1 cellular context compared by ENCODE assay signal in genomic region chr12:45254254-45254653, GRCh38.
TF ChIP-seq lines count a peak whose summit lies in the region.

No MANE protein-coding gene starts in this region.

TF ChIP-seq in WTC11, 78 proteins besides CTCF, POLR2A, EP300 and RAD21 (continued from another document):
- TF ChIP-seq, protein P1, sequence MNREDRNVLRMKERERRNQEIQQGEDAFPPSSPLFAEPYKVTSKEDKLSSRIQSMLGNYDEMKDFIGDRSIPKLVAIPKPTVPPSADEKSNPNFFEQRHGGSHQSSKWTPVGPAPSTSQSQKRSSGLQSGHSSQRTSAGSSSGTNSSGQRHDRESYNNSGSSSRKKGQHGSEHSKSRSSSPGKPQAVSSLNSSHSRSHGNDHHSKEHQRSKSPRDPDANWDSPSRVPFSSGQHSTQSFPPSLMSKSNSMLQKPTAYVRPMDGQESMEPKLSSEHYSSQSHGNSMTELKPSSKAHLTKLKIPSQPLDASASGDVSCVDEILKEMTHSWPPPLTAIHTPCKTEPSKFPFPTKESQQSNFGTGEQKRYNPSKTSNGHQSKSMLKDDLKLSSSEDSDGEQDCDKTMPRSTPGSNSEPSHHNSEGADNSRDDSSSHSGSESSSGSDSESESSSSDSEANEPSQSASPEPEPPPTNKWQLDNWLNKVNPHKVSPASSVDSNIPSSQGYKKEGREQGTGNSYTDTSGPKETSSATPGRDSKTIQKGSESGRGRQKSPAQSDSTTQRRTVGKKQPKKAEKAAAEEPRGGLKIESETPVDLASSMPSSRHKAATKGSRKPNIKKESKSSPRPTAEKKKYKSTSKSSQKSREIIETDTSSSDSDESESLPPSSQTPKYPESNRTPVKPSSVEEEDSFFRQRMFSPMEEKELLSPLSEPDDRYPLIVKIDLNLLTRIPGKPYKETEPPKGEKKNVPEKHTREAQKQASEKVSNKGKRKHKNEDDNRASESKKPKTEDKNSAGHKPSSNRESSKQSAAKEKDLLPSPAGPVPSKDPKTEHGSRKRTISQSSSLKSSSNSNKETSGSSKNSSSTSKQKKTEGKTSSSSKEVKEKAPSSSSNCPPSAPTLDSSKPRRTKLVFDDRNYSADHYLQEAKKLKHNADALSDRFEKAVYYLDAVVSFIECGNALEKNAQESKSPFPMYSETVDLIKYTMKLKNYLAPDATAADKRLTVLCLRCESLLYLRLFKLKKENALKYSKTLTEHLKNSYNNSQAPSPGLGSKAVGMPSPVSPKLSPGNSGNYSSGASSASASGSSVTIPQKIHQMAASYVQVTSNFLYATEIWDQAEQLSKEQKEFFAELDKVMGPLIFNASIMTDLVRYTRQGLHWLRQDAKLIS (CRISPR knock-in tag; IDR thresholded peaks at IDR 0.05; ENCODE audit: borderline replicate concordance): no peak
- no peak for TF ChIP-seq ZNF263 (CRISPR knock-in tag; IDR thresholded peaks at IDR 0.05; ENCODE audit: low read depth)
- TF ChIP-seq, protein P2, sequence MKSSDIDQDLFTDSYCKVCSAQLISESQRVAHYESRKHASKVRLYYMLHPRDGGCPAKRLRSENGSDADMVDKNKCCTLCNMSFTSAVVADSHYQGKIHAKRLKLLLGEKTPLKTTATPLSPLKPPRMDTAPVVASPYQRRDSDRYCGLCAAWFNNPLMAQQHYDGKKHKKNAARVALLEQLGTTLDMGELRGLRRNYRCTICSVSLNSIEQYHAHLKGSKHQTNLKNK (CRISPR knock-in tag; IDR thresholded peaks at IDR 0.05): no peak
- no peak for TF ChIP-seq GTF2I (CRISPR knock-in tag; conservative IDR thresholded peaks at IDR 0.05)
- TF ChIP-seq IRF2 (CRISPR knock-in tag; IDR thresholded peaks at IDR 0.05; ENCODE audit: borderline replicate concordance, low read depth): no peak
- no peak for TF ChIP-seq ZNF138 (CRISPR knock-in tag; conservative IDR thresholded peaks at IDR 0.05)
TF ChIP-seq in WTC11: peak in this region for 0.
